1 cellular context compared by ENCODE assay signal in the genomic region with DNA sequence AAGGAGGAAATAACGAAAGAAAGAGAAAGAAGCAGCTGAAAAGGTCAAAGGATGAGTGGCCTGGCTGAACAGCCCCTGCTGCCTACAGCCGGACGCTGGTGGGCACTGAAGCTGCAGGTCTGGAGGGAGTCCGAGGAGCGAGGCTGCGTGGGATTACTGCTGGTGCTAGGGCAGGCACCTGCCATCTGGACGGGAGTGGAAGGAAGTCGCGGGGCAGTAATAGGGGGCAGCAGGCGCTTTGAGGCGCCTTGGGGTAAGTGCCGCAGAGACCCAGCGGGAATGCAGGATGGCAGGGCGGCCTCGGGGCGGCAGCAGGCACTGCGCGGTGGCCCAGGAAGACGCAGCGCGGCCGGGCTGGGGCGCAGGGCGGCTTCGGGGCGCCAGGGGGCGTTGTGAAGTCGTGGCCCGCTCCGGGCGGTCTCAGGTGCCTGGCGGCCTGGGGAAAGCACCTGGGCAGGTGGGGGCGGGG.
A peak's percentile ranks its signal among the peaks of the same experiment; 100 is the strongest.
TF ChIP-seq lines count a peak whose summit lies in the region.

No MANE protein-coding gene starts in this region.

TF ChIP-seq in HepG2, 621 proteins besides CTCF, POLR2A, EP300 and RAD21 (continued from another document and continues in another):
- TF ChIP-seq MAX (IDR thresholded peaks at IDR 0.05): peak; percentile 48; the same call in 1 of the 2 replicates
- TF ChIP-seq ZNF543 (CRISPR knock-in tag; IDR thresholded peaks at IDR 0.05): peak; percentile 86; the same call in 1 of the 2 replicates
- peak; percentile 91 for TF ChIP-seq JARID2 (CRISPR knock-in tag; IDR thresholded peaks at IDR 0.05; ENCODE audit: insufficient replicate concordance)
- no peak for TF ChIP-seq LBX2 (CRISPR knock-in tag; IDR thresholded peaks at IDR 0.05; ENCODE audit: borderline replicate concordance)
- TF ChIP-seq NFE2L2 (IDR thresholded peaks at IDR 0.05; ENCODE audit: low read length): no peak
- no peak for TF ChIP-seq ZNF317 (CRISPR knock-in tag; IDR thresholded peaks at IDR 0.05)
- TF ChIP-seq ZFY (CRISPR knock-in tag; IDR thresholded peaks at IDR 0.05): no peak; the same call in 1 of the 2 replicates
- TF ChIP-seq ZNF263 (CRISPR knock-in tag; IDR thresholded peaks at IDR 0.05): no peak
- TF ChIP-seq ZNF552 (CRISPR knock-in tag; IDR thresholded peaks at IDR 0.05; ENCODE audit: borderline replicate concordance): no peak
- TF ChIP-seq ZBTB20 (CRISPR knock-in tag; IDR thresholded peaks at IDR 0.05; ENCODE audit: borderline replicate concordance, low read depth): no peak
- TF ChIP-seq GTF2F1 (IDR thresholded peaks at IDR 0.05; ENCODE audit: low read length): no peak
- no peak for TF ChIP-seq EED (CRISPR knock-in tag; IDR thresholded peaks at IDR 0.05)
- TF ChIP-seq IRX3 (CRISPR knock-in tag; IDR thresholded peaks at IDR 0.05; ENCODE audit: borderline replicate concordance, low read depth): no peak
- TF ChIP-seq ZNF720 (CRISPR knock-in tag; IDR thresholded peaks at IDR 0.05): no peak
- no peak for TF ChIP-seq ZNF749 (CRISPR knock-in tag; IDR thresholded peaks at IDR 0.05; ENCODE audit: borderline replicate concordance)
- TF ChIP-seq ZNF333 (CRISPR knock-in tag; IDR thresholded peaks at IDR 0.05; ENCODE audit: borderline replicate concordance): peak; percentile 40; the same call in 1 of the 2 replicates
- no peak for TF ChIP-seq TEAD2 (CRISPR knock-in tag; IDR thresholded peaks at IDR 0.05)
- TF ChIP-seq HCFC1 (IDR thresholded peaks at IDR 0.05; ENCODE audit: low read depth, low read length): no peak
- no peak for TF ChIP-seq ZNF75D (CRISPR knock-in tag; IDR thresholded peaks at IDR 0.05; ENCODE audit: borderline replicate concordance)
- TF ChIP-seq NBN (conservative IDR thresholded peaks at IDR 0.05): no peak
- no peak for TF ChIP-seq RARA (CRISPR knock-in tag; IDR thresholded peaks at IDR 0.05)
- TF ChIP-seq ZNF740 (CRISPR knock-in tag; IDR thresholded peaks at IDR 0.05): no peak
- TF ChIP-seq ZNF567 (CRISPR knock-in tag; IDR thresholded peaks at IDR 0.05; ENCODE audit: borderline replicate concordance): 0 out of 2 replicates have a peak, but pooled peaks have one; percentile 37
- TF ChIP-seq, protein P1, sequence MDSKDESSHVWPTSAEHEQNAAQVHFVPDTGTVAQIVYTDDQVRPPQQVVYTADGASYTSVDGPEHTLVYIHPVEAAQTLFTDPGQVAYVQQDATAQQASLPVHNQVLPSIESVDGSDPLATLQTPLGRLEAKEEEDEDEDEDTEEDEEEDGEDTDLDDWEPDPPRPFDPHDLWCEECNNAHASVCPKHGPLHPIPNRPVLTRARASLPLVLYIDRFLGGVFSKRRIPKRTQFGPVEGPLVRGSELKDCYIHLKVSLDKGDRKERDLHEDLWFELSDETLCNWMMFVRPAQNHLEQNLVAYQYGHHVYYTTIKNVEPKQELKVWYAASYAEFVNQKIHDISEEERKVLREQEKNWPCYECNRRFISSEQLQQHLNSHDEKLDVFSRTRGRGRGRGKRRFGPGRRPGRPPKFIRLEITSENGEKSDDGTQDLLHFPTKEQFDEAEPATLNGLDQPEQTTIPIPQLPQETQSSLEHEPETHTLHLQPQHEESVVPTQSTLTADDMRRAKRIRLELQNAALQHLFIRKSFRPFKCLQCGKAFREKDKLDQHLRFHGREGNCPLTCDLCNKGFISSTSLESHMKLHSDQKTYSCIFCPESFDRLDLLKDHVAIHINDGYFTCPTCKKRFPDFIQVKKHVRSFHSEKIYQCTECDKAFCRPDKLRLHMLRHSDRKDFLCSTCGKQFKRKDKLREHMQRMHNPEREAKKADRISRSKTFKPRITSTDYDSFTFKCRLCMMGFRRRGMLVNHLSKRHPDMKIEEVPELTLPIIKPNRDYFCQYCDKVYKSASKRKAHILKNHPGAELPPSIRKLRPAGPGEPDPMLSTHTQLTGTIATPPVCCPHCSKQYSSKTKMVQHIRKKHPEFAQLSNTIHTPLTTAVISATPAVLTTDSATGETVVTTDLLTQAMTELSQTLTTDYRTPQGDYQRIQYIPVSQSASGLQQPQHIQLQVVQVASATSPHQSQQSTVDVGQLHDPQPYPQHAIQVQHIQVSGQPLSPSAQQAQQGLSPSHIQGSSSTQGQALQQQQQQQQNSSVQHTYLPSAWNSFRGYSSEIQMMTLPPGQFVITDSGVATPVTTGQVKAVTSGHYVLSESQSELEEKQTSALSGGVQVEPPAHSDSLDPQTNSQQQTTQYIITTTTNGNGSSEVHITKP (CRISPR knock-in tag; IDR thresholded peaks at IDR 0.05; ENCODE audit: low read depth): no peak
- TF ChIP-seq ZFYVE20 (CRISPR knock-in tag; IDR thresholded peaks at IDR 0.05; ENCODE audit: borderline replicate concordance, low read depth): no peak
- TF ChIP-seq MIER2 (CRISPR knock-in tag; IDR thresholded peaks at IDR 0.05): peak; percentile 80; the same call in 1 of the 2 replicates
- TF ChIP-seq, protein P2, sequence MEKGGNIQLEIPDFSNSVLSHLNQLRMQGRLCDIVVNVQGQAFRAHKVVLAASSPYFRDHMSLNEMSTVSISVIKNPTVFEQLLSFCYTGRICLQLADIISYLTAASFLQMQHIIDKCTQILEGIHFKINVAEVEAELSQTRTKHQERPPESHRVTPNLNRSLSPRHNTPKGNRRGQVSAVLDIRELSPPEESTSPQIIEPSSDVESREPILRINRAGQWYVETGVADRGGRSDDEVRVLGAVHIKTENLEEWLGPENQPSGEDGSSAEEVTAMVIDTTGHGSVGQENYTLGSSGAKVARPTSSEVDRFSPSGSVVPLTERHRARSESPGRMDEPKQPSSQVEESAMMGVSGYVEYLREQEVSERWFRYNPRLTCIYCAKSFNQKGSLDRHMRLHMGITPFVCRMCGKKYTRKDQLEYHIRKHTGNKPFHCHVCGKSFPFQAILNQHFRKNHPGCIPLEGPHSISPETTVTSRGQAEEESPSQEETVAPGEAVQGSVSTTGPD (CRISPR knock-in tag; IDR thresholded peaks at IDR 0.05): no peak
- TF ChIP-seq MED13 (CRISPR knock-in tag; IDR thresholded peaks at IDR 0.05): no peak
- TF ChIP-seq, protein P3, sequence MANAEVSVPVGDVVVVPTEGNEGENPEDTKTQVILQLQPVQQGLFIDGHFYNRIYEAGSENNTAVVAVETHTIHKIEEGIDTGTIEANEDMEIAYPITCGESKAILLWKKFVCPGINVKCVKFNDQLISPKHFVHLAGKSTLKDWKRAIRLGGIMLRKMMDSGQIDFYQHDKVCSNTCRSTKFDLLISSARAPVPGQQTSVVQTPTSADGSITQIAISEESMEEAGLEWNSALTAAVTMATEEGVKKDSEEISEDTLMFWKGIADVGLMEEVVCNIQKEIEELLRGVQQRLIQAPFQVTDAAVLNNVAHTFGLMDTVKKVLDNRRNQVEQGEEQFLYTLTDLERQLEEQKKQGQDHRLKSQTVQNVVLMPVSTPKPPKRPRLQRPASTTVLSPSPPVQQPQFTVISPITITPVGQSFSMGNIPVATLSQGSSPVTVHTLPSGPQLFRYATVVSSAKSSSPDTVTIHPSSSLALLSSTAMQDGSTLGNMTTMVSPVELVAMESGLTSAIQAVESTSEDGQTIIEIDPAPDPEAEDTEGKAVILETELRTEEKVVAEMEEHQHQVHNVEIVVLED (CRISPR knock-in tag; IDR thresholded peaks at IDR 0.05; ENCODE audit: borderline replicate concordance): no peak; the same call in 1 of the 2 replicates
- no peak for TF ChIP-seq ZNF234 (CRISPR knock-in tag; conservative IDR thresholded peaks at IDR 0.05)
- TF ChIP-seq KLF9 (CRISPR knock-in tag; IDR thresholded peaks at IDR 0.05; ENCODE audit: low read depth): no peak
- TF ChIP-seq ATAD3A (CRISPR knock-in tag; IDR thresholded peaks at IDR 0.05): peak; percentile 90; the same call in 1 of the 2 replicates
- TF ChIP-seq ZNF230 (CRISPR knock-in tag; IDR thresholded peaks at IDR 0.05): no peak
- 0 out of 2 replicates have a peak, but pooled peaks have one; percentile 81 for TF ChIP-seq ZNF326 (CRISPR knock-in tag; IDR thresholded peaks at IDR 0.05; ENCODE audit: borderline replicate concordance)
- TF ChIP-seq U2AF1 (optimal IDR thresholded peaks at IDR 0.05; ENCODE audit: low read depth, low read length): peak; percentile 40
- no peak for TF ChIP-seq SCMH1 (CRISPR knock-in tag; IDR thresholded peaks at IDR 0.05; ENCODE audit: borderline replicate concordance)
- no peak for TF ChIP-seq NR3C1 (CRISPR knock-in tag; IDR thresholded peaks at IDR 0.05)
- no peak for TF ChIP-seq NFKBIZ (CRISPR knock-in tag; IDR thresholded peaks at IDR 0.05)
- TF ChIP-seq, protein P4, sequence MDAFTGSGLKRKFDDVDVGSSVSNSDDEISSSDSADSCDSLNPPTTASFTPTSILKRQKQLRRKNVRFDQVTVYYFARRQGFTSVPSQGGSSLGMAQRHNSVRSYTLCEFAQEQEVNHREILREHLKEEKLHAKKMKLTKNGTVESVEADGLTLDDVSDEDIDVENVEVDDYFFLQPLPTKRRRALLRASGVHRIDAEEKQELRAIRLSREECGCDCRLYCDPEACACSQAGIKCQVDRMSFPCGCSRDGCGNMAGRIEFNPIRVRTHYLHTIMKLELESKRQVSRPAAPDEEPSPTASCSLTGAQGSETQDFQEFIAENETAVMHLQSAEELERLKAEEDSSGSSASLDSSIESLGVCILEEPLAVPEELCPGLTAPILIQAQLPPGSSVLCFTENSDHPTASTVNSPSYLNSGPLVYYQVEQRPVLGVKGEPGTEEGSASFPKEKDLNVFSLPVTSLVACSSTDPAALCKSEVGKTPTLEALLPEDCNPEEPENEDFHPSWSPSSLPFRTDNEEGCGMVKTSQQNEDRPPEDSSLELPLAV (CRISPR knock-in tag; conservative IDR thresholded peaks at IDR 0.05; ENCODE audit: low read depth): no peak
- TF ChIP-seq ZBTB3 (CRISPR knock-in tag; IDR thresholded peaks at IDR 0.05; ENCODE audit: borderline replicate concordance, low read depth): no peak
- TF ChIP-seq, protein P5, sequence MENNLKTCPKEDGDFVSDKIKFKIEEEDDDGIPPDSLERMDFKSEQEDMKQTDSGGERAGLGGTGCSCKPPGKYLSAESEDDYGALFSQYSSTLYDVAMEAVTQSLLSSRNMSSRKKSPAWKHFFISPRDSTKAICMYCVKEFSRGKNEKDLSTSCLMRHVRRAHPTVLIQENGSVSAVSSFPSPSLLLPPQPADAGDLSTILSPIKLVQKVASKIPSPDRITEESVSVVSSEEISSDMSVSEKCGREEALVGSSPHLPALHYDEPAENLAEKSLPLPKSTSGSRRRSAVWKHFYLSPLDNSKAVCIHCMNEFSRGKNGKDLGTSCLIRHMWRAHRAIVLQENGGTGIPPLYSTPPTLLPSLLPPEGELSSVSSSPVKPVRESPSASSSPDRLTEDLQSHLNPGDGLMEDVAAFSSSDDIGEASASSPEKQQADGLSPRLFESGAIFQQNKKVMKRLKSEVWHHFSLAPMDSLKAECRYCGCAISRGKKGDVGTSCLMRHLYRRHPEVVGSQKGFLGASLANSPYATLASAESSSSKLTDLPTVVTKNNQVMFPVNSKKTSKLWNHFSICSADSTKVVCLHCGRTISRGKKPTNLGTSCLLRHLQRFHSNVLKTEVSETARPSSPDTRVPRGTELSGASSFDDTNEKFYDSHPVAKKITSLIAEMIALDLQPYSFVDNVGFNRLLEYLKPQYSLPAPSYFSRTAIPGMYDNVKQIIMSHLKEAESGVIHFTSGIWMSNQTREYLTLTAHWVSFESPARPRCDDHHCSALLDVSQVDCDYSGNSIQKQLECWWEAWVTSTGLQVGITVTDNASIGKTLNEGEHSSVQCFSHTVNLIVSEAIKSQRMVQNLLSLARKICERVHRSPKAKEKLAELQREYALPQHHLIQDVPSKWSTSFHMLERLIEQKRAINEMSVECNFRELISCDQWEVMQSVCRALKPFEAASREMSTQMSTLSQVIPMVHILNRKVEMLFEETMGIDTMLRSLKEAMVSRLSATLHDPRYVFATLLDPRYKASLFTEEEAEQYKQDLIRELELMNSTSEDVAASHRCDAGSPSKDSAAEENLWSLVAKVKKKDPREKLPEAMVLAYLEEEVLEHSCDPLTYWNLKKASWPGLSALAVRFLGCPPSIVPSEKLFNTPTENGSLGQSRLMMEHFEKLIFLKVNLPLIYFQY (CRISPR knock-in tag; IDR thresholded peaks at IDR 0.05; ENCODE audit: borderline replicate concordance): no peak; the same call in 1 of the 2 replicates
- TF ChIP-seq ONECUT2 (CRISPR knock-in tag; IDR thresholded peaks at IDR 0.05): no peak
- no peak; the same call in 1 of the 2 replicates for TF ChIP-seq MXD4 (CRISPR knock-in tag; IDR thresholded peaks at IDR 0.05)
- TF ChIP-seq, protein P6, sequence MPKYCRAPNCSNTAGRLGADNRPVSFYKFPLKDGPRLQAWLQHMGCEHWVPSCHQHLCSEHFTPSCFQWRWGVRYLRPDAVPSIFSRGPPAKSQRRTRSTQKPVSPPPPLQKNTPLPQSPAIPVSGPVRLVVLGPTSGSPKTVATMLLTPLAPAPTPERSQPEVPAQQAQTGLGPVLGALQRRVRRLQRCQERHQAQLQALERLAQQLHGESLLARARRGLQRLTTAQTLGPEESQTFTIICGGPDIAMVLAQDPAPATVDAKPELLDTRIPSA (CRISPR knock-in tag; IDR thresholded peaks at IDR 0.05; ENCODE audit: borderline replicate concordance): no peak
- peak; percentile 93 for TF ChIP-seq U2AF2 (IDR thresholded peaks at IDR 0.05; ENCODE audit: low read depth, low read length)
- peak; percentile 59 for TF ChIP-seq AGO1 (IDR thresholded peaks at IDR 0.05; ENCODE audit: low read depth, low read length, poor library complexity, severe bottlenecking)
- no peak for TF ChIP-seq ZNF891 (CRISPR knock-in tag; IDR thresholded peaks at IDR 0.05)
- peak; percentile 17; the same call in 1 of the 2 replicates for TF ChIP-seq BRD4 (CRISPR knock-in tag; IDR thresholded peaks at IDR 0.05)
- TF ChIP-seq, protein P7, sequence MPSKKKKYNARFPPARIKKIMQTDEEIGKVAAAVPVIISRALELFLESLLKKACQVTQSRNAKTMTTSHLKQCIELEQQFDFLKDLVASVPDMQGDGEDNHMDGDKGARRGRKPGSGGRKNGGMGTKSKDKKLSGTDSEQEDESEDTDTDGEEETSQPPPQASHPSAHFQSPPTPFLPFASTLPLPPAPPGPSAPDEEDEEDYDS (CRISPR knock-in tag; IDR thresholded peaks at IDR 0.05): 0 out of 2 replicates have a peak, but pooled peaks have one; percentile 65
- TF ChIP-seq CCDC6 (CRISPR knock-in tag; IDR thresholded peaks at IDR 0.05): peak; percentile 78; the same call in 1 of the 2 replicates
- TF ChIP-seq, protein P8, sequence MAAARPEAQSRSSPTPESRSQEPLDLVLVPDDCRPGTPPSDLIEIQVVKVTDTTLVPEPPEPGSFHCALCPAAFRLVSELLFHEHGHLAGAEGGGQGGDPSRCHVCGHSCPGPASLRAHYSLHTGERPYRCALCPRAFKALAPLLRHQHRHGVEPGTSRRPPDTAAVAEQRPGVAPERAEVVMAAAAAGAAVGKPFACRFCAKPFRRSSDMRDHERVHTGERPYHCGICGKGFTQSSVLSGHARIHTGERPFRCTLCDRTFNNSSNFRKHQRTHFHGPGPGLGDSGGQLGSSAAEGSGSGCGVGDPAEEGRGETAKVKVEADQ (CRISPR knock-in tag; IDR thresholded peaks at IDR 0.05; ENCODE audit: borderline replicate concordance): no peak; the same call in 1 of the 2 replicates
- TF ChIP-seq ZBTB8A (CRISPR knock-in tag; IDR thresholded peaks at IDR 0.05; ENCODE audit: borderline replicate concordance, low read depth): no peak
